Comparison of ENCODE assay signal across 15 cellular contexts in genomic region chr14:50750323-50750722, GRCh38.
"Had no signal": no experiment of that assay in that cellular context is flagged by ENCODE, and none has a peak within 500 bp of the region (broad histone marks: within the 10 kb centered on the region; RNA-seq: fewer than 3 reads in every experiment).

No MANE protein-coding gene starts in this region.

- H3K4me3 Mint-ChIP-seq: activated CD4-positive, alpha-beta T cell treated with anti-CD3 and anti-CD28 coated beads, Interleukin-2, amount 10 ng/mL, durations not matched to agents 7 days and 5 days; stimulated activated naive B cell treated with anti-CD40 and anti-IgM and Interleukin-4, amounts not matched to agents 10 μg/mL and 1 μg/mL and 100 μg/mL, for 72 hours had no signal

- DNase-seq: activated CD4-positive, alpha-beta T cell treated with anti-CD3 and anti-CD28 coated beads, Interleukin-2, amount 10 ng/mL, durations not matched to agents 7 days and 5 days; activated effector memory CD4-positive, alpha-beta T cell treated with anti-CD3 and anti-CD28 coated beads, Interleukin-2, amount 50 U/mL, for 16 hours; activated T-cell treated with anti-CD3 and anti-CD28 coated beads for 4 hours; amniotic stem cell; foreskin fibroblast; mesenchymal stem cell; occipital lobe; posterior cingulate gyrus; sigmoid colon; stimulated activated CD4-positive, alpha-beta T cell treated with anti-CD3 and anti-CD28 coated beads, Interleukin-4, amount 100 ng/mL, for 24 hours; stimulated activated naive B cell treated with anti-CD40 and anti-IgM and Interleukin-4, amounts not matched to agents 10 μg/mL and 1 μg/mL and 100 μg/mL, for 72 hours; substantia nigra; SW 1271; tibial artery had no signal

- ATAC-seq: stimulated activated naive B cell treated with anti-CD40 and anti-IgM and Interleukin-4, amounts not matched to agents 10 μg/mL and 1 μg/mL and 100 μg/mL, for 72 hours had no signal

- H3K27me3 Mint-ChIP-seq: activated CD4-positive, alpha-beta T cell treated with anti-CD3 and anti-CD28 coated beads, Interleukin-2, amount 10 ng/mL, durations not matched to agents 7 days and 5 days; stimulated activated naive B cell treated with anti-CD40 and anti-IgM and Interleukin-4, amounts not matched to agents 10 μg/mL and 1 μg/mL and 100 μg/mL, for 72 hours had no signal

- H3K27ac Mint-ChIP-seq: activated CD4-positive, alpha-beta T cell treated with anti-CD3 and anti-CD28 coated beads, Interleukin-2, amount 10 ng/mL, durations not matched to agents 7 days and 5 days; stimulated activated naive B cell treated with anti-CD40 and anti-IgM and Interleukin-4, amounts not matched to agents 10 μg/mL and 1 μg/mL and 100 μg/mL, for 72 hours had no signal

- H3K9me3 Mint-ChIP-seq: activated naive CD4-positive, alpha-beta T cell treated with anti-CD3 and anti-CD28 coated beads, Interleukin-2, amount 50 U/mL, for 72 hours; stimulated activated naive B cell treated with anti-CD40 and anti-IgM and Interleukin-4, amounts not matched to agents 10 μg/mL and 1 μg/mL and 100 μg/mL, for 72 hours had no signal
